In genomic region chr17:67696347-67696746, GRCh38 we compare ENCODE assay signal across 18 cellular contexts. TPM values are rescaled to one million over a fixed set of nuclear protein-coding genes. Genes with fewer than 3 reads are reported as not detected.
DNase-seq lines count a peak whose midpoint lies in the region; ATAC-seq and TF ChIP-seq lines count a peak whose summit lies in the region.
"Had no signal": no experiment of that assay in that cellular context is flagged by ENCODE, and none has a peak within 500 bp of the region (broad histone marks: within the 10 kb centered on the region; RNA-seq: fewer than 3 reads in every experiment).

No MANE protein-coding gene starts in this region.

- H3K27ac Mint-ChIP-seq in activated naive CD8-positive, alpha-beta T cell treated with anti-CD3 and anti-CD28 coated beads, Interleukin-2, amount 50 U/mL, for 24 hours = peak overlapping the region; percentile 22
- H3K27ac Mint-ChIP-seq in activated naive CD8-positive, alpha-beta T cell treated with anti-CD3 and anti-CD28 coated beads for 36 hours = no peak overlapping the region
- H3K27ac Mint-ChIP-seq: B cell had no signal

- peaks cover 6% of the 10 kb centered on the region for H3K36me3 Mint-ChIP-seq in activated naive CD8-positive, alpha-beta T cell treated with anti-CD3 and anti-CD28 coated beads, Interleukin-2, amount 50 U/mL, for 24 hours (ENCODE audit: low read depth)
- H3K36me3 Mint-ChIP-seq in activated naive CD8-positive, alpha-beta T cell treated with anti-CD3 and anti-CD28 coated beads for 36 hours = peaks cover 8% of the 10 kb centered on the region

- no peaks in the 10 kb centered on the region for H3K4me1 Mint-ChIP-seq in activated naive CD8-positive, alpha-beta T cell treated with anti-CD3 and anti-CD28 coated beads, Interleukin-2, amount 50 U/mL, for 24 hours
- no peaks in the 10 kb centered on the region for H3K4me1 Mint-ChIP-seq in activated naive CD8-positive, alpha-beta T cell treated with anti-CD3 and anti-CD28 coated beads for 36 hours
- H3K4me1 Mint-ChIP-seq: B cell; CD4-positive, alpha-beta memory T cell had no signal

- no peak for DNase-seq in activated naive CD8-positive, alpha-beta T cell treated with anti-CD3 and anti-CD28 coated beads, Interleukin-2, amount 50 U/mL, for 24 hours
- DNase-seq in activated naive CD8-positive, alpha-beta T cell treated with anti-CD3 and anti-CD28 coated beads for 36 hours = no peak
- peak; percentile 11 for DNase-seq in iris pigment epithelial cell (ENCODE audit: low read depth)
- no peak for DNase-seq in SKM-1 treated with dmso at 0.1 percent for 144 hours (lab: John Stamatoyannopoulos, UW; ENCODE audit: unreplicated experiment)
- no peak for DNase-seq in NCI-H1436 treated with DMSO at 0.1 percent for 48 hours (lab: John Stamatoyannopoulos, UW)
- DNase-seq: Calu3; CD4-positive, alpha-beta memory T cell; GF-D8; KBM-7; NCI-H1694 treated with DMSO at 0.1 percent for 48 hours; NCI-H526 treated with DMSO at 0.1 percent for 48 hours; NK-92 treated with Interleukin-12 subunit alpha and Interleukin-12 subunit beta, amount 100 ng/mL, for 24 hours; Peyer's patch had no signal

- H3K27me3 Mint-ChIP-seq in activated naive CD8-positive, alpha-beta T cell treated with anti-CD3 and anti-CD28 coated beads, Interleukin-2, amount 50 U/mL, for 24 hours = no peaks in the 10 kb centered on the region
- no peaks in the 10 kb centered on the region for H3K27me3 Mint-ChIP-seq in activated naive CD8-positive, alpha-beta T cell treated with anti-CD3 and anti-CD28 coated beads for 36 hours
- H3K27me3 Mint-ChIP-seq: CD4-positive, alpha-beta memory T cell had no signal

- no peaks in the 10 kb centered on the region for H3K9me3 Mint-ChIP-seq in activated naive CD8-positive, alpha-beta T cell treated with anti-CD3 and anti-CD28 coated beads, Interleukin-2, amount 50 U/mL, for 24 hours
- no peaks in the 10 kb centered on the region for H3K9me3 Mint-ChIP-seq in activated naive CD8-positive, alpha-beta T cell treated with anti-CD3 and anti-CD28 coated beads for 36 hours

- ATAC-seq in activated naive CD8-positive, alpha-beta T cell treated with anti-CD3 and anti-CD28 coated beads, Interleukin-2, amount 50 U/mL, for 24 hours = no peak
- peak; percentile 94 for ATAC-seq in SK-N-SH treated with all-trans-retinoic acid at 6 μM for 48 hours
- ATAC-seq in GM19463 (IDR thresholded peaks at IDR 0.05; ENCODE audit: unreplicated experiment) = no peak
- ATAC-seq: GM12878, Right ventricle myocardium inferior had no signal

- no peak overlapping the region for H3K4me3 Mint-ChIP-seq in activated naive CD8-positive, alpha-beta T cell treated with anti-CD3 and anti-CD28 coated beads, Interleukin-2, amount 50 U/mL, for 24 hours
- no peak overlapping the region for H3K4me3 Mint-ChIP-seq in activated naive CD8-positive, alpha-beta T cell treated with anti-CD3 and anti-CD28 coated beads for 36 hours
- H3K4me3 Mint-ChIP-seq: B cell; CD4-positive, alpha-beta memory T cell had no signal

TF ChIP-seq in SK-N-SH treated with all-trans-retinoic acid at 6 μM for 48 hours, 23 proteins besides CTCF, POLR2A, EP300 and RAD21 (continues in another document):
- TF ChIP-seq ZNF70 (CRISPR knock-in tag; IDR thresholded peaks at IDR 0.05) (no peak), POU6F1 (CRISPR knock-in tag; IDR thresholded peaks at IDR 0.05; ENCODE audit: borderline replicate concordance, low read depth) (no peak), ARNTL (CRISPR knock-in tag; IDR thresholded peaks at IDR 0.05; ENCODE audit: borderline replicate concordance, low read depth) (no peak), TCF4 (CRISPR knock-in tag; IDR thresholded peaks at IDR 0.05; ENCODE audit: borderline replicate concordance) (no peak), ZFP30 (CRISPR knock-in tag; IDR thresholded peaks at IDR 0.05) (no peak), ZNF565 (CRISPR knock-in tag; conservative IDR thresholded peaks at IDR 0.05; ENCODE audit: low read depth) (no peak), RARB (CRISPR knock-in tag; IDR thresholded peaks at IDR 0.05) (no peak), BACH2 (CRISPR knock-in tag; IDR thresholded peaks at IDR 0.05; ENCODE audit: borderline replicate concordance) (no peak), CSDC2 (CRISPR knock-in tag; IDR thresholded peaks at IDR 0.05) (no peak), TSHZ2 (CRISPR knock-in tag; IDR thresholded peaks at IDR 0.05) (no peak), CSRNP3 (CRISPR knock-in tag; IDR thresholded peaks at IDR 0.05) (no peak), SNAI2 (CRISPR knock-in tag; IDR thresholded peaks at IDR 0.05) (no peak), OSR1 (CRISPR knock-in tag; IDR thresholded peaks at IDR 0.05) (no peak), ZNF8 (CRISPR knock-in tag; IDR thresholded peaks at IDR 0.05) (no peak), ZC3H10 (CRISPR knock-in tag; IDR thresholded peaks at IDR 0.05) (no peak), ESRRG (CRISPR knock-in tag; IDR thresholded peaks at IDR 0.05) (0 out of 2 replicates have a peak, but pooled peaks have one; percentile 22), ISL1 (CRISPR knock-in tag; IDR thresholded peaks at IDR 0.05) (peak; percentile 94), PATZ1 (CRISPR knock-in tag; IDR thresholded peaks at IDR 0.05; ENCODE audit: borderline replicate concordance) (peak; percentile 10; the same call in 1 of the 2 replicates), PPARA (CRISPR knock-in tag; IDR thresholded peaks at IDR 0.05; ENCODE audit: borderline replicate concordance) (no peak), GLIS3 (CRISPR knock-in tag; IDR thresholded peaks at IDR 0.05) (no peak), TOX (CRISPR knock-in tag; IDR thresholded peaks at IDR 0.05; ENCODE audit: borderline replicate concordance) (no peak), ZFP3 (CRISPR knock-in tag; IDR thresholded peaks at IDR 0.05) (peak; percentile 51; the same call in 1 of the 2 replicates)

RNA-seq across cellular contexts. Expression of gene NOL11, which starts 21.4 kb away (rescaled TPM):
- 100 to 1,000 TPM; 109 to 110 TPM for total RNA-seq in activated naive CD8-positive, alpha-beta T cell treated with anti-CD3 and anti-CD28 coated beads for 36 hours
